In genomic region chr2:239330836-239331235, GRCh38 we compare ENCODE assay signal across 21 cellular contexts.
DNase-seq lines count a peak whose midpoint lies in the region; ATAC-seq and TF ChIP-seq lines count a peak whose summit lies in the region.
"Had no signal": no experiment of that assay in that cellular context is flagged by ENCODE, and none has a peak within 500 bp of the region (broad histone marks: within the 10 kb centered on the region; RNA-seq: fewer than 3 reads in every experiment).

No MANE protein-coding gene starts in this region.

- peak overlapping the region; percentile 63 for H2AK5ac ChIP-seq in IMR-90 (ENCODE audit: low read depth, low read length)

- peak overlapping the region; percentile 30 for H3K27ac Mint-ChIP-seq in activated CD8-positive, alpha-beta T cell treated with anti-CD3 and anti-CD28 coated beads, Interleukin-2, amount 10 ng/mL, durations not matched to agents 7 days and 5 days
- H3K27ac Mint-ChIP-seq in activated CD8-positive, alpha-beta T cell treated with anti-CD3 and anti-CD28 coated beads for 36 hours = no peak overlapping the region
- peak overlapping the region; percentile 30 for H3K27ac Mint-ChIP-seq in endodermal cell
- H3K27ac Mint-ChIP-seq: natural killer cell had no signal

- no peak for TF ChIP-seq POLR2A in IMR-90 (IDR thresholded peaks at IDR 0.05; ENCODE audit: low read depth, low read length)
- TF ChIP-seq POLR2A in sigmoid colon (IDR thresholded peaks at IDR 0.05) = no peak

- H3K79me1 ChIP-seq in IMR-90 (ENCODE audit: low read depth in 1 of 2, low read length in 2 of 2) = peaks cover 36 to 50% of the 10 kb centered on the region in 2 experiments

- H3K4me1 Mint-ChIP-seq in activated CD8-positive, alpha-beta T cell treated with anti-CD3 and anti-CD28 coated beads, Interleukin-2, amount 10 ng/mL, durations not matched to agents 7 days and 5 days (ENCODE audit: low read depth) = peaks cover 61% of the 10 kb centered on the region
- peaks cover 43% of the 10 kb centered on the region for H3K4me1 Mint-ChIP-seq in activated CD8-positive, alpha-beta T cell treated with anti-CD3 and anti-CD28 coated beads for 36 hours (ENCODE audit: low read depth)
- no peaks in the 10 kb centered on the region for H3K4me1 Mint-ChIP-seq in endodermal cell

- peaks cover 7% of the 10 kb centered on the region for H3K36me3 Mint-ChIP-seq in activated CD8-positive, alpha-beta T cell treated with anti-CD3 and anti-CD28 coated beads, Interleukin-2, amount 10 ng/mL, durations not matched to agents 7 days and 5 days (ENCODE audit: low read depth)
- H3K36me3 Mint-ChIP-seq in activated CD8-positive, alpha-beta T cell treated with anti-CD3 and anti-CD28 coated beads for 36 hours (ENCODE audit: low read depth) = no peaks in the 10 kb centered on the region
- peaks cover 2% of the 10 kb centered on the region for H3K36me3 Mint-ChIP-seq in endodermal cell (ENCODE audit: low read depth)
- H3K36me3 Mint-ChIP-seq: natural killer cell had no signal

- peak overlapping the region; percentile 42 for H2AK9ac ChIP-seq in IMR-90 (replicated peaks; ENCODE audit: low read depth, low read length, poor library complexity)

- peak overlapping the region; percentile 67; the same call in 1 of the 3 replicates for H2BK15ac ChIP-seq in IMR-90 (ENCODE audit: low read depth, low read length)

- CTCF ChIA-PET in activated CD8-positive, alpha-beta T cell treated with anti-CD3 and anti-CD28 coated beads, Interleukin-2, amount 10 ng/mL, durations not matched to agents 7 days and 5 days (lab: Charles Lee) = interaction anchor here (1.2 kb wide), 1 partner anchor 21 kb away, joined by 3 read pairs; no protein-coding TSS in a partner anchor
- CTCF ChIA-PET in activated CD8-positive, alpha-beta T cell treated with anti-CD3 and anti-CD28 coated beads for 36 hours (lab: Charles Lee) = no interaction called here
- CTCF ChIA-PET in IMR-90 (lab: Yijun Ruan, JAX) = no interaction called here

- no peak overlapping the region for H3K4me3 Mint-ChIP-seq in activated CD8-positive, alpha-beta T cell treated with anti-CD3 and anti-CD28 coated beads, Interleukin-2, amount 10 ng/mL, durations not matched to agents 7 days and 5 days
- no peak overlapping the region for H3K4me3 Mint-ChIP-seq in activated CD8-positive, alpha-beta T cell treated with anti-CD3 and anti-CD28 coated beads for 36 hours
- no peak overlapping the region for H3K4me3 Mint-ChIP-seq in endodermal cell
- H3K4me3 Mint-ChIP-seq: GM23338, natural killer cell had no signal

- peaks cover 28% of the 10 kb centered on the region for H3K9me1 ChIP-seq in IMR-90 (ENCODE audit: insufficient read depth, low read length)

- peak overlapping the region; percentile 95 for H4K91ac ChIP-seq in IMR-90 (ENCODE audit: insufficient read depth, low read depth, low read length)

- no peaks in the 10 kb centered on the region for H3K27me3 Mint-ChIP-seq in activated CD8-positive, alpha-beta T cell treated with anti-CD3 and anti-CD28 coated beads, Interleukin-2, amount 10 ng/mL, durations not matched to agents 7 days and 5 days (ENCODE audit: low read depth)
- H3K27me3 Mint-ChIP-seq in activated CD8-positive, alpha-beta T cell treated with anti-CD3 and anti-CD28 coated beads for 36 hours = no peaks in the 10 kb centered on the region
- H3K27me3 Mint-ChIP-seq in endodermal cell (ENCODE audit: insufficient read depth) = no peaks in the 10 kb centered on the region

- H3K4ac ChIP-seq in IMR-90 (ENCODE audit: low read depth, low read length) = peak overlapping the region; percentile 52

- H4K20me1 ChIP-seq in IMR-90 (ENCODE audit: insufficient read depth, low read length) = peaks cover 4% of the 10 kb centered on the region; the same call in 1 of the 2 replicates

- BruUV-seq in IMR-90 (replicated peaks; lab: Mats Ljungman, UMichigan) = no TSS peak

- no peak for TF ChIP-seq CTCF in activated CD8-positive, alpha-beta T cell treated with anti-CD3 and anti-CD28 coated beads for 36 hours (IDR thresholded peaks at IDR 0.05)
- TF ChIP-seq CTCF in IMR-90 (conservative IDR thresholded peaks at IDR 0.05; ENCODE audit: low read depth, low read length) (no peak), endodermal cell (conservative IDR thresholded peaks at IDR 0.05) (no peak), sigmoid colon (IDR thresholded peaks at IDR 0.05) (no peak)

- H3K23ac ChIP-seq in IMR-90 (ENCODE audit: low read depth, low read length) = no peak overlapping the region

- H2AFZ ChIP-seq in IMR-90 (replicated peaks; ENCODE audit: low read length, poor library complexity) = no peak overlapping the region
- H2AFZ ChIP-seq: GM23338, parathyroid adenoma had no signal

- peak overlapping the region; percentile 27 for H2BK20ac ChIP-seq in IMR-90 (ENCODE audit: low read depth, low read length)

- TF ChIP-seq RAD21 in IMR-90 (IDR thresholded peaks at IDR 0.05; ENCODE audit: low read length) = no peak

- in situ Hi-C loops in IMR-90 (cut with MboI; ENCODE audit: low sequenced_read_pairs) = no loop called here

- POLR2A ChIA-PET in activated CD8-positive, alpha-beta T cell treated with anti-CD3 and anti-CD28 coated beads, Interleukin-2, amount 10 ng/mL, durations not matched to agents 7 days and 5 days (lab: Charles Lee) = interaction anchor here (1.2 to 1.3 kb wide), 2 partner anchors 9 to 13 kb away, joined by 3 to 4 read pairs; no protein-coding TSS in a partner anchor
- POLR2A ChIA-PET in activated CD8-positive, alpha-beta T cell treated with anti-CD3 and anti-CD28 coated beads for 36 hours (lab: Charles Lee) = no interaction called here
- POLR2A ChIA-PET in IMR-90 (lab: Charles Lee; ENCODE audit: unreplicated experiment) = no interaction called here

- H4K8ac ChIP-seq in IMR-90 (ENCODE audit: low read depth in 2 of 2, low read length in 2 of 2) = peak overlapping the region; percentile 71 to 82; a peak in 2 of 4 replicates

- H3K14ac ChIP-seq in IMR-90 (replicated peaks; ENCODE audit: low read depth, low read length) = peak overlapping the region; percentile 2; the same call in 1 of the 2 replicates

- H2BK5ac ChIP-seq in IMR-90 (ENCODE audit: low read depth, low read length, poor library complexity, severe bottlenecking) = peak overlapping the region; percentile 89

- H3K27me3 ChIP-seq in IMR-90 (ENCODE audit: control insufficient read depth, insufficient read depth, low read length) = no peaks in the 10 kb centered on the region
- H3K27me3 ChIP-seq in endodermal cell (ENCODE audit: control insufficient read depth, insufficient read depth, low read length, poor library complexity, severe bottlenecking) = no peaks in the 10 kb centered on the region
- H3K27me3 ChIP-seq in sigmoid colon = no peaks in the 10 kb centered on the region
- H3K27me3 ChIP-seq: vagina had no signal

- H3K27ac ChIP-seq in IMR-90 (ENCODE audit: insufficient read depth, low read length) (peak overlapping the region; percentile 81), endodermal cell (ENCODE audit: low read depth, low read length) (no peak overlapping the region), sigmoid colon (peak overlapping the region; percentile 92 to 97 (median 96))
- H3K27ac ChIP-seq: C4-2B, parathyroid adenoma had no signal

- no peak for DNase-seq in activated CD8-positive, alpha-beta T cell treated with anti-CD3 and anti-CD28 coated beads, Interleukin-2, amount 10 ng/mL, durations not matched to agents 7 days and 5 days
- DNase-seq in activated CD8-positive, alpha-beta T cell treated with anti-CD3 and anti-CD28 coated beads for 36 hours = no peak
- DNase-seq in IMR-90 (no peak), endodermal cell (no peak), sigmoid colon (no peak), SK-N-DZ (ENCODE audit: low spot score) (no peak), NCI-H1105 treated with DMSO at 0.1 percent for 48 hours (lab: John Stamatoyannopoulos, UW) (no peak)
- no peak for DNase-seq in activated CD4-positive, alpha-beta T cell treated with anti-CD3 and anti-CD28 coated beads for 48 hours
- DNase-seq: activated CD4-positive, alpha-beta T cell treated with anti-CD3 and anti-CD28 coated beads, Interleukin-2, amount 50 U/mL, for 48 hours; activated effector memory CD4-positive, alpha-beta T cell treated with anti-CD3 and anti-CD28 coated beads, Interleukin-2, amount 50 U/mL, for 16 hours; DMS153; effector memory CD4-positive, alpha-beta T cell; GF-D8; natural killer cell; NCI-H526 treated with DMSO at 0.1 percent for 48 hours; stimulated activated CD4-positive, alpha-beta T cell treated with anti-CD3 and anti-CD28 coated beads, Interleukin-2, amount 100 ng/mL, for 48 hours had no signal

- H3K4me2 ChIP-seq in IMR-90 (ENCODE audit: low read depth, low read length) = no peak overlapping the region
- H3K4me2 ChIP-seq: GM23338 had no signal

- H3K4me1 ChIP-seq in IMR-90 (ENCODE audit: control insufficient read depth, insufficient read depth, low read length) (peaks cover 42% of the 10 kb centered on the region), endodermal cell (ENCODE audit: control insufficient read depth, insufficient read depth, low read length) (no peaks in the 10 kb centered on the region), sigmoid colon (peaks cover 0 to 75% (median 62%) of the 10 kb centered on the region in 4 donors)
- H3K4me1 ChIP-seq: parathyroid adenoma had no signal

- no peak overlapping the region for H3K56ac ChIP-seq in IMR-90 (ENCODE audit: extremely low read depth, insufficient read depth, low read length)

- peak in 3 of 4 donors; percentile 13 to 87 (median 41) for TF ChIP-seq EP300 in sigmoid colon (IDR thresholded peaks at IDR 0.05)

- intact Hi-C loops in activated CD8-positive, alpha-beta T cell treated with anti-CD3 and anti-CD28 coated beads for 36 hours (cut with micrococcal nuclease) = no loop called here
- intact Hi-C loops in IMR-90 (cut with micrococcal nuclease) (no loop called here), sigmoid colon (cut with DNase I) (no loop called here)

- 100% methylated on average over 8 of the region's 14 CpGs; no CpG with 5 or more reads in 1 of the 2 experiments for WGBS in IMR-90 (ENCODE audit: extremely low coverage in 2 of 2, insufficient read length in 1 of 2), 2 experiments
- WGBS in endodermal cell (ENCODE audit: insufficient coverage in 1 of 2, insufficient read length in 1 of 2), 2 experiments = 96 to 98% methylated on average over 12 to 14 of the region's 14 CpGs
- WGBS in sigmoid colon, 2 donors = 95% methylated on average over 14 of the region's 14 CpGs

- peak overlapping the region; percentile 78 for H3K18ac ChIP-seq in IMR-90 (ENCODE audit: low read depth, low read length)

- H3K9ac ChIP-seq in IMR-90 (ENCODE audit: low read depth, low read length) (no peak overlapping the region), endodermal cell (ENCODE audit: extremely low read depth, low read length, poor library complexity, severe bottlenecking) (no peak overlapping the region)
- H3K9ac ChIP-seq: parathyroid adenoma had no signal

- no peak for ATAC-seq in activated CD8-positive, alpha-beta T cell treated with anti-CD3 and anti-CD28 coated beads, Interleukin-2, amount 10 ng/mL, durations not matched to agents 7 days and 5 days
- ATAC-seq in activated CD8-positive, alpha-beta T cell treated with anti-CD3 and anti-CD28 coated beads for 36 hours = no peak
- ATAC-seq in IMR-90 (ENCODE audit: low read depth) = no peak
- ATAC-seq: GM12878, GM23338 had no signal

- H2BK120ac ChIP-seq in IMR-90 (ENCODE audit: low read depth, low read length) = peak overlapping the region; percentile 76

- H3K36me3 ChIP-seq in IMR-90 (ENCODE audit: control insufficient read depth, insufficient read depth, low read length) (peaks cover 6% of the 10 kb centered on the region; the same call in 1 of the 2 replicates), endodermal cell (ENCODE audit: control insufficient read depth, insufficient read depth, low read length) (no peaks in the 10 kb centered on the region), sigmoid colon (no peaks in the 10 kb centered on the region)
- H3K36me3 ChIP-seq: vagina had no signal

- H3K9me3 ChIP-seq in IMR-90 (ENCODE audit: control insufficient read depth, insufficient read depth, low read length) = no peaks in the 10 kb centered on the region
- H3K9me3 ChIP-seq in endodermal cell (ENCODE audit: control insufficient read depth, low read length) = no peaks in the 10 kb centered on the region
- H3K9me3 ChIP-seq in sigmoid colon = no peaks in the 10 kb centered on the region
- H3K9me3 ChIP-seq: vagina had no signal

- H3K9me3 Mint-ChIP-seq in activated CD8-positive, alpha-beta T cell treated with anti-CD3 and anti-CD28 coated beads, Interleukin-2, amount 10 ng/mL, durations not matched to agents 7 days and 5 days (ENCODE audit: insufficient read depth) = no peaks in the 10 kb centered on the region
- H3K9me3 Mint-ChIP-seq in activated CD8-positive, alpha-beta T cell treated with anti-CD3 and anti-CD28 coated beads for 36 hours = no peaks in the 10 kb centered on the region
- H3K9me3 Mint-ChIP-seq in endodermal cell = no peaks in the 10 kb centered on the region
- H3K9me3 Mint-ChIP-seq: GM23338, natural killer cell had no signal

- H4K5ac ChIP-seq in IMR-90 (ENCODE audit: low read depth, low read length) = peak overlapping the region; percentile 85; the same call in 1 of the 2 replicates

- H3K4me3 ChIP-seq in IMR-90 (ENCODE audit: insufficient read depth, low read depth, low read length) (no peak overlapping the region), endodermal cell (ENCODE audit: low read length) (no peak overlapping the region), sigmoid colon (peak overlapping the region in 3 of 4 donors; percentile 13 to 31 (median 31))
- H3K4me3 ChIP-seq: GM12878, GM23338, vagina had no signal

- dilution Hi-C loops in IMR-90 (cut with HindIII; ENCODE audit: low sequenced_read_pairs, unreplicated experiment) = no loop called here

Comparison
In these comparisons a context has a peak if more than half of its experiments do, and no peak if none do; other contexts are left out.
1. H3K4me3 ChIP-seq: peak in sigmoid colon (3 of 4); none in IMR-90 (single experiment) and endodermal cell (single experiment).